In genomic region chr5:32598270-32598937, GRCh38 we compare ENCODE assay signal across 22 cellular contexts. TPM values are rescaled to one million over a fixed set of nuclear protein-coding genes. Genes with fewer than 3 reads are reported as not detected.
DNase-seq lines count a peak whose midpoint lies in the region; ATAC-seq, FAIRE-seq and TF ChIP-seq lines count a peak whose summit lies in the region.
"Had no signal": no experiment of that assay in that cellular context is flagged by ENCODE, and none has a peak within 500 bp of the region (broad histone marks: within the 10 kb centered on the region; RNA-seq: fewer than 3 reads in every experiment).

No MANE protein-coding gene starts in this region.

- H3K18ac ChIP-seq in neuronal stem cell (ENCODE audit: low read length) = no peak overlapping the region

- no peak overlapping the region for H3K23ac ChIP-seq in neuronal stem cell (ENCODE audit: low read depth, low read length, poor library complexity)

- peaks cover 51% of the 10 kb centered on the region for H3K4me1 Mint-ChIP-seq in stimulated activated naive CD8-positive, alpha-beta T cell treated with anti-CD3 and anti-CD28 coated beads, Interleukin-15, Interleukin-2, amounts not matched to agents 100 ng/mL and 50 ng/mL, for 24 hours (ENCODE audit: low read depth)
- peaks cover 58% of the 10 kb centered on the region for H3K4me1 Mint-ChIP-seq in stimulated activated naive CD8-positive, alpha-beta T cell treated with anti-CD3 and anti-CD28 coated beads, Interleukin-15, amount 100 ng/mL, for 72 hours
- H3K4me1 Mint-ChIP-seq in T-helper 2 cell treated with Interferon-gamma antibody and Interleukin-4, amounts not matched to agents 5 μg/mL and 100 μg/mL, for 36 hours (ENCODE audit: low read depth) = peaks cover 42% of the 10 kb centered on the region
- H3K4me1 Mint-ChIP-seq in chondrocyte (ENCODE audit: low read depth) = peaks cover 63% of the 10 kb centered on the region

- H3K36me3 Mint-ChIP-seq in stimulated activated naive CD8-positive, alpha-beta T cell treated with anti-CD3 and anti-CD28 coated beads, Interleukin-15, Interleukin-2, amounts not matched to agents 100 ng/mL and 50 ng/mL, for 24 hours (ENCODE audit: low read depth) = peaks cover 91% of the 10 kb centered on the region
- H3K36me3 Mint-ChIP-seq in T-helper 2 cell treated with Interferon-gamma antibody and Interleukin-4, amounts not matched to agents 5 μg/mL and 100 μg/mL, for 36 hours (ENCODE audit: low read depth) = peaks cover 78% of the 10 kb centered on the region
- peaks cover 38% of the 10 kb centered on the region for H3K36me3 Mint-ChIP-seq in chondrocyte (ENCODE audit: low read depth)

- no peaks in the 10 kb centered on the region for H3K4me1 ChIP-seq in neuronal stem cell (ENCODE audit: control insufficient read depth in 2 of 2, insufficient read depth in 1 of 2, low read depth in 1 of 2, low read length in 2 of 2)

- no peaks in the 10 kb centered on the region for H3K9me3 Mint-ChIP-seq in stimulated activated naive CD8-positive, alpha-beta T cell treated with anti-CD3 and anti-CD28 coated beads, Interleukin-15, Interleukin-2, amounts not matched to agents 100 ng/mL and 50 ng/mL, for 24 hours
- no peaks in the 10 kb centered on the region for H3K9me3 Mint-ChIP-seq in stimulated activated naive CD8-positive, alpha-beta T cell treated with anti-CD3 and anti-CD28 coated beads, Interleukin-15, amount 100 ng/mL, for 72 hours
- no peaks in the 10 kb centered on the region for H3K9me3 Mint-ChIP-seq in T-helper 2 cell treated with Interferon-gamma antibody and Interleukin-4, amounts not matched to agents 5 μg/mL and 100 μg/mL, for 36 hours
- H3K9me3 Mint-ChIP-seq in chondrocyte (ENCODE audit: low read depth) = no peaks in the 10 kb centered on the region
- H3K9me3 Mint-ChIP-seq: dendritic cell treated with granulocyte-macrophage colony-stimulating factor and Interleukin-4, amounts not matched to agents 40 ng/mL and 50 ng/mL, for 4 days; naive B cell had no signal

- H3K36me3 ChIP-seq in neuronal stem cell (replicated peaks in 1 of 2; ENCODE audit: control insufficient read depth in 2 of 2, insufficient read depth in 2 of 2, low read length in 2 of 2) = peaks cover 19 to 98% of the 10 kb centered on the region in 2 donors

- no peak overlapping the region for H2AFZ ChIP-seq in neuronal stem cell (ENCODE audit: low read length)
- H2AFZ ChIP-seq: PC-9 had no signal

- H3K4me3 ChIP-seq in neuronal stem cell (ENCODE audit: low read length in 2 of 2) = no peak overlapping the region
- H3K4me3 ChIP-seq: PC-9, transverse colon had no signal

- H4K91ac ChIP-seq in neuronal stem cell (ENCODE audit: low read depth, low read length, poor library complexity) = no peak overlapping the region

- no peak overlapping the region for H3K14ac ChIP-seq in neuronal stem cell (ENCODE audit: low read length)

- H3K4me3 Mint-ChIP-seq in stimulated activated naive CD8-positive, alpha-beta T cell treated with anti-CD3 and anti-CD28 coated beads, Interleukin-15, Interleukin-2, amounts not matched to agents 100 ng/mL and 50 ng/mL, for 24 hours = no peak overlapping the region
- H3K4me3 Mint-ChIP-seq in stimulated activated naive CD8-positive, alpha-beta T cell treated with anti-CD3 and anti-CD28 coated beads, Interleukin-15, amount 100 ng/mL, for 72 hours = no peak overlapping the region
- H3K4me3 Mint-ChIP-seq in T-helper 2 cell treated with Interferon-gamma antibody and Interleukin-4, amounts not matched to agents 5 μg/mL and 100 μg/mL, for 36 hours = no peak overlapping the region
- H3K4me3 Mint-ChIP-seq in chondrocyte (ENCODE audit: unreplicated experiment) = no peak overlapping the region
- H3K4me3 Mint-ChIP-seq: dendritic cell treated with granulocyte-macrophage colony-stimulating factor and Interleukin-4, amounts not matched to agents 40 ng/mL and 50 ng/mL, for 4 days; naive B cell had no signal

- H2BK12ac ChIP-seq in neuronal stem cell (ENCODE audit: low read length) = no peak overlapping the region

- no peak overlapping the region for H4K8ac ChIP-seq in neuronal stem cell (ENCODE audit: low read depth, low read length)

- no peak for DNase-seq in stimulated activated naive CD8-positive, alpha-beta T cell treated with anti-CD3 and anti-CD28 coated beads, Interleukin-15, amount 100 ng/mL, for 72 hours
- no peak for DNase-seq in T-helper 2 cell treated with Interferon-gamma antibody and Interleukin-4, amounts not matched to agents 5 μg/mL and 100 μg/mL, for 36 hours (ENCODE audit: low spot score)
- DNase-seq in chondrocyte (ENCODE audit: low spot score) (no peak), neuronal stem cell (ENCODE audit: low spot score) (no peak), urothelium cell line (ENCODE audit: low spot score) (no peak)
- DNase-seq: foreskin fibroblast; GF-D8; H7; hypothalamus; mammary epithelial cell; naive B cell; NCI-H1436 treated with DMSO at 0.1 percent for 48 hours; NCI-H2171 treated with DMSO at 0.1 percent for 48 hours; PC-9; posterior cingulate gyrus; SIG-M5; stimulated activated naive CD4-positive, alpha-beta T cell treated with Interleukin-2 at 50 U/mL for 16 hours; transverse colon had no signal

- H2BK120ac ChIP-seq in neuronal stem cell (ENCODE audit: low read depth, low read length) = no peak overlapping the region

- no peaks in the 10 kb centered on the region for H3K27me3 ChIP-seq in neuronal stem cell (ENCODE audit: control insufficient read depth in 3 of 3, insufficient read depth in 3 of 3, low read depth in 1 of 3, low read length in 3 of 3)
- H3K27me3 ChIP-seq: transverse colon had no signal

- H3K27ac Mint-ChIP-seq in stimulated activated naive CD8-positive, alpha-beta T cell treated with anti-CD3 and anti-CD28 coated beads, Interleukin-15, Interleukin-2, amounts not matched to agents 100 ng/mL and 50 ng/mL, for 24 hours = peak overlapping the region; percentile 69
- peak overlapping the region in 1 of 2 donors; percentile 70 for H3K27ac Mint-ChIP-seq in stimulated activated naive CD8-positive, alpha-beta T cell treated with anti-CD3 and anti-CD28 coated beads, Interleukin-15, amount 100 ng/mL, for 72 hours
- peak overlapping the region; percentile 72 for H3K27ac Mint-ChIP-seq in T-helper 2 cell treated with Interferon-gamma antibody and Interleukin-4, amounts not matched to agents 5 μg/mL and 100 μg/mL, for 36 hours
- peak overlapping the region; percentile 32 for H3K27ac Mint-ChIP-seq in chondrocyte (ENCODE audit: unreplicated experiment)
- H3K27ac Mint-ChIP-seq: dendritic cell treated with granulocyte-macrophage colony-stimulating factor and Interleukin-4, amounts not matched to agents 40 ng/mL and 50 ng/mL, for 4 days had no signal

- H3K27ac ChIP-seq in neuronal stem cell (replicated peaks; ENCODE audit: low read length) = no peak overlapping the region
- H3K27ac ChIP-seq: PC-9 had no signal

- no peak overlapping the region for H2AK5ac ChIP-seq in neuronal stem cell (ENCODE audit: low read depth, low read length)

- ATAC-seq in stimulated activated naive CD8-positive, alpha-beta T cell treated with anti-CD3 and anti-CD28 coated beads, Interleukin-15, amount 100 ng/mL, for 72 hours = no peak
- no peak for ATAC-seq in GM18870 (IDR thresholded peaks at IDR 0.05; ENCODE audit: unreplicated experiment)

- no peak for FAIRE-seq in urothelium cell line (lab: Jason Lieb, UNC)
- FAIRE-seq: keratinocyte had no signal

- no peaks in the 10 kb centered on the region for H3K27me3 Mint-ChIP-seq in stimulated activated naive CD8-positive, alpha-beta T cell treated with anti-CD3 and anti-CD28 coated beads, Interleukin-15, Interleukin-2, amounts not matched to agents 100 ng/mL and 50 ng/mL, for 24 hours
- no peaks in the 10 kb centered on the region for H3K27me3 Mint-ChIP-seq in stimulated activated naive CD8-positive, alpha-beta T cell treated with anti-CD3 and anti-CD28 coated beads, Interleukin-15, amount 100 ng/mL, for 72 hours
- H3K27me3 Mint-ChIP-seq in T-helper 2 cell treated with Interferon-gamma antibody and Interleukin-4, amounts not matched to agents 5 μg/mL and 100 μg/mL, for 36 hours (ENCODE audit: low read depth) = no peaks in the 10 kb centered on the region
- H3K27me3 Mint-ChIP-seq in chondrocyte (ENCODE audit: low read depth) = no peaks in the 10 kb centered on the region
- H3K27me3 Mint-ChIP-seq: dendritic cell treated with granulocyte-macrophage colony-stimulating factor and Interleukin-4, amounts not matched to agents 40 ng/mL and 50 ng/mL, for 4 days; naive B cell had no signal

- no peak overlapping the region for H3K4ac ChIP-seq in neuronal stem cell (ENCODE audit: low read length)

- H3K9ac ChIP-seq in neuronal stem cell (ENCODE audit: low read depth, low read length, poor library complexity) = no peak overlapping the region

- H3K79me1 ChIP-seq in neuronal stem cell (ENCODE audit: low read depth, low read length) = no peaks in the 10 kb centered on the region

- no peak overlapping the region for H3K4me2 ChIP-seq in neuronal stem cell (ENCODE audit: insufficient read depth, low read length, poor library complexity, severe bottlenecking)
- H3K4me2 ChIP-seq: PC-9 had no signal

- no CpG with 5 or more reads among the region's 3 CpGs for WGBS in neuronal stem cell (ENCODE audit: extremely low coverage in 2 of 2, insufficient read length in 2 of 2, insufficient replicate concordance in 1 of 2), 2 donors

- no peak for TF ChIP-seq CTCF in chondrocyte (IDR thresholded peaks at IDR 0.05)

- no peak overlapping the region for H2BK5ac ChIP-seq in neuronal stem cell (ENCODE audit: low read length)

- no peaks in the 10 kb centered on the region for H3K9me3 ChIP-seq in neuronal stem cell (replicated peaks in 1 of 2; ENCODE audit: control insufficient read depth in 2 of 2, insufficient read depth in 1 of 2, low read depth in 1 of 2, low read length in 2 of 2)
- H3K9me3 ChIP-seq: transverse colon had no signal

- H2BK15ac ChIP-seq in neuronal stem cell (ENCODE audit: low read length) = no peak overlapping the region

RNA-seq across cellular contexts. Expression of gene SUB1, which starts 13.0 kb away (rescaled TPM):
- total RNA-seq in chondrocyte = 157 to 211 TPM (median 163 TPM) in 3 replicates
- 613 TPM for polyA plus RNA-seq in neuronal stem cell (2013, experiment 1 of 2)
- polyA plus RNA-seq in neuronal stem cell (2013, experiment 2 of 2) = 623 TPM
